Comparison of ENCODE assay signal across 19 cellular contexts in genomic region chr19:52473655-52474350, GRCh38. TPM values are rescaled to one million over a fixed set of nuclear protein-coding genes. Genes with fewer than 3 reads are reported as not detected.
"Had no signal": no experiment of that assay in that cellular context is flagged by ENCODE, and none has a peak within 500 bp of the region (broad histone marks: within the 10 kb centered on the region; RNA-seq: fewer than 3 reads in every experiment).

No MANE protein-coding gene starts in this region.

- H3K4me1 ChIP-seq: ascending aorta, heart left ventricle, upper lobe of left lung had no signal

- DNase-seq: activated CD4-positive, alpha-beta T cell treated with anti-CD3 and anti-CD28 coated beads for 1 hour; activated CD4-positive, alpha-beta T cell treated with anti-CD3 and anti-CD28 coated beads, Interleukin-2, amount 50 U/mL, for 4 hours; activated naive CD4-positive, alpha-beta T cell treated with Interleukin-2 at 50 U/mL for 16 hours; activated T-cell treated with anti-CD3 and anti-CD28 coated beads for 4 hours; effector memory CD8-positive, alpha-beta T cell; heart left ventricle; left cardiac atrium; T1000; upper lobe of left lung had no signal

- H3K4me3 ChIP-seq: ascending aorta, heart left ventricle, lung, upper lobe of left lung had no signal

- H3K36me3 ChIP-seq: ascending aorta had no signal

- H3K27me3 ChIP-seq: ascending aorta, heart left ventricle, upper lobe of left lung had no signal

- ATAC-seq: activated T-helper 17 cell treated with anti-CD3 and anti-CD28 coated beads, Interleukin-2, amount 50 U/mL, for 72 hours; effector memory CD8-positive, alpha-beta T cell; heart left ventricle; left cardiac atrium; sciatic nerve had no signal

- H3K27ac ChIP-seq: ascending aorta, epithelial cell of prostate, heart left ventricle, upper lobe of left lung had no signal

RNA-seq across cellular contexts. Expression of gene ZNF578, which starts 20.4 kb away (rescaled TPM):
- total RNA-seq: ascending aorta, osteocyte had no signal

RNA-seq across cellular contexts. Expression of gene ZNF534, which starts 44.9 kb away (rescaled TPM):
- total RNA-seq: activated T-helper 17 cell treated with anti-CD3 and anti-CD28 coated beads, Interleukin-2, amount 50 U/mL, for 72 hours; ascending aorta; bronchial epithelial cell; mesothelial cell of epicardium; neural crest cell; osteocyte; pulmonary artery endothelial cell had no signal
